8 cellular contexts compared by ENCODE assay signal in genomic region chr20:45779011-45779915, GRCh38. TPM values are rescaled to one million over a fixed set of nuclear protein-coding genes. Genes with fewer than 3 reads are reported as not detected.
DNase-seq lines count a peak whose midpoint lies in the region; ATAC-seq, FAIRE-seq and TF ChIP-seq lines count a peak whose summit lies in the region.

No MANE protein-coding gene starts in this region.

- intact Hi-C loops in Right ventricle myocardium superior (cut with DNase I), result no loop called here
- intact Hi-C loops in gastrocnemius medialis (cut with DNase I; ENCODE audit: low total_unique reads), result no loop called here

- no peak for FAIRE-seq in GM12892 (lab: Jason Lieb, UNC)

- no peak for TF ChIP-seq POLR2A in gastrocnemius medialis (IDR thresholded peaks at IDR 0.05)
- TF ChIP-seq POLR2A in GM12892 (IDR thresholded peaks at IDR 0.05; ENCODE audit: low read depth, low read length), result no peak

- peak overlapping the region; percentile 16 to 63 (median 45) for H3K27ac ChIP-seq in gastrocnemius medialis

- TF ChIP-seq CTCF in gastrocnemius medialis (IDR thresholded peaks at IDR 0.05 in 4 of 5, conservative IDR thresholded peaks at IDR 0.05 in 1 of 5), result no peak

- H3K4me3 ChIP-seq in gastrocnemius medialis, result no peak overlapping the region

- ATAC-seq in Right ventricle myocardium superior (ENCODE audit: poor library complexity) (peak; percentile 89), gastrocnemius medialis (peak; percentile 84 to 86), GM21723 (IDR thresholded peaks at IDR 0.05; ENCODE audit: unreplicated experiment) (no peak)

- in situ Hi-C loops in gastrocnemius medialis (cut with MboI; ENCODE audit: low sequenced_read_pairs in 4 of 4), result loop anchor here (10.0 kb wide), 3 partner anchors 334 to 464 kb away; no protein-coding TSS in a partner anchor

- H3K9me3 ChIP-seq in gastrocnemius medialis, result no peaks in the 10 kb centered on the region

- no peaks in the 10 kb centered on the region for H3K4me1 ChIP-seq in gastrocnemius medialis

- H3K27me3 ChIP-seq in gastrocnemius medialis, result no peaks in the 10 kb centered on the region

- peak; percentile 98 for DNase-seq in GM04504 (ENCODE audit: low read depth)
- peak; percentile 98 for DNase-seq in T1000 (lab: John Stamatoyannopoulos, UW)
- peak; percentile 85 for DNase-seq in Right ventricle myocardium superior
- peak; percentile 48 to 77 for DNase-seq in gastrocnemius medialis
- DNase-seq in NCI-H2081 treated with DMSO at 0.1 percent for 48 hours (lab: John Stamatoyannopoulos, UW), result no peak
- DNase-seq in NCI-H2171 (lab: John Stamatoyannopoulos, UW), result no peak
- DNase-seq in GM12892 (ENCODE audit: insufficient read length), result no peak

- H3K36me3 ChIP-seq in gastrocnemius medialis, result no peaks in the 10 kb centered on the region

RNA-seq across cellular contexts. Expression of gene WFDC3, which starts 12.4 kb away (rescaled TPM):
- total RNA-seq in Right ventricle myocardium superior (0.54 TPM), gastrocnemius medialis (not detected)
- polyA plus RNA-seq in GM12892 (2012; ENCODE audit: missing spikeins), result not detected

RNA-seq across cellular contexts. Expression of gene DNTTIP1, which starts 12.5 kb away (rescaled TPM):
- 14.5 TPM for total RNA-seq in Right ventricle myocardium superior
- total RNA-seq in gastrocnemius medialis, result 10 to 100 TPM; 26.1 to 41.9 (median 36.4) TPM
- 18.0 TPM for polyA plus RNA-seq in GM12892 (2012; ENCODE audit: missing spikeins)

RNA-seq across cellular contexts. Expression of gene UBE2C, which starts 33.2 kb away (rescaled TPM):
- total RNA-seq in Right ventricle myocardium superior, result 1.1 TPM
- under 1 TPM in 1 of 4 donors, not detected in 3; 0.84 TPM for total RNA-seq in gastrocnemius medialis
- 61.6 TPM for polyA plus RNA-seq in GM12892 (2012; ENCODE audit: missing spikeins)

RNA-seq across cellular contexts. Expression of gene TNNC2, which starts 47.8 kb away (rescaled TPM):
- 0.43 TPM for total RNA-seq in Right ventricle myocardium superior
- 1,000 to 10,000 TPM; 2,919 to 3,968 (median 3,006) TPM for total RNA-seq in gastrocnemius medialis
- polyA plus RNA-seq in GM12892 (2012; ENCODE audit: missing spikeins), result not detected

RNA-seq across cellular contexts. Expression of gene SNX21, which starts 54.3 kb away (rescaled TPM):
- total RNA-seq in Right ventricle myocardium superior, result 22.1 TPM
- total RNA-seq in gastrocnemius medialis, result 100 to 1,000 TPM in 2 of 4 donors, 10 to 100 TPM in 2; 35.8 to 114 (median 79.0) TPM
- polyA plus RNA-seq in GM12892 (2012; ENCODE audit: missing spikeins), result 0.81 TPM

Comparison
In these comparisons a context has a peak if more than half of its experiments do, and no peak if none do; other contexts are left out.
1. DNase-seq: peak in GM04504 (single experiment), T1000 (single experiment), Right ventricle myocardium superior (single experiment) and gastrocnemius medialis (2 of 2); none in NCI-H2081 treated with DMSO at 0.1 percent for 48 hours (single experiment), NCI-H2171 (single experiment) and GM12892 (single experiment).